ENCODE assay signal across 8 cellular contexts in genomic region chr17:75848523-75849303, GRCh38. TPM values are rescaled to one million over a fixed set of nuclear protein-coding genes. Genes with fewer than 3 reads are reported as not detected.
DNase-seq lines count a peak whose midpoint lies in the region; ATAC-seq lines count a peak whose summit lies in the region.

No MANE protein-coding gene starts in this region.

- intact Hi-C loops in Right ventricle myocardium inferior (cut with DNase I): no loop called here

- DNase-seq in AML-193 (lab: John Stamatoyannopoulos, UW): peak; percentile 47 to 51
- DNase-seq in HK-2 (ENCODE audit: unreplicated experiment): peak; percentile 54
- DNase-seq in RPMI7951 (ENCODE audit: low read depth): peak; percentile 28
- DNase-seq in activated effector memory CD4-positive, alpha-beta T cell treated with anti-CD3 and anti-CD28 coated beads, Interleukin-2, amount 50 U/mL, for 16 hours: peak; percentile 93
- DNase-seq in Right ventricle myocardium inferior (ENCODE audit: missing footprints): peak; percentile 90
- peak; percentile 30 for DNase-seq in retina

- no peak for ATAC-seq in Right ventricle myocardium inferior
- ATAC-seq in HG03039 (IDR thresholded peaks at IDR 0.05; ENCODE audit: unreplicated experiment): no peak
- ATAC-seq in GM18907 (IDR thresholded peaks at IDR 0.05; ENCODE audit: unreplicated experiment): no peak

RNA-seq across cellular contexts. Expression of gene UNC13D, which starts 4.5 kb away (rescaled TPM):
- total RNA-seq in RPMI7951 (2014; rRNA removed; shearing (Covaris generic)): 0.78 TPM in 1 of 2 replicates, not detected in the other
- total RNA-seq in Right ventricle myocardium inferior: 10.7 TPM

RNA-seq across cellular contexts. Expression of gene WBP2, which starts 6.4 kb away (rescaled TPM):
- 21.9 and 24.9 TPM in 2 replicates for total RNA-seq in RPMI7951 (2014; rRNA removed; shearing (Covaris generic))
- total RNA-seq in Right ventricle myocardium inferior: 151 TPM

RNA-seq across cellular contexts. Expression of gene TRIM47, which starts 29.7 kb away (rescaled TPM):
- total RNA-seq in RPMI7951 (2014; rRNA removed; shearing (Covaris generic)): 13.6 and 15.9 TPM in 2 replicates
- 39.4 TPM for total RNA-seq in Right ventricle myocardium inferior

RNA-seq across cellular contexts. Expression of gene TRIM65, which starts 48.0 kb away (rescaled TPM):
- 8.5 and 14.4 TPM in 2 replicates for total RNA-seq in RPMI7951 (2014; rRNA removed; shearing (Covaris generic))
- total RNA-seq in Right ventricle myocardium inferior: 11.3 TPM

RNA-seq across cellular contexts. Expression of gene MRPL38, which starts 56.0 kb away (rescaled TPM):
- 25.4 and 36.3 TPM in 2 replicates for total RNA-seq in RPMI7951 (2014; rRNA removed; shearing (Covaris generic))
- total RNA-seq in Right ventricle myocardium inferior: 115 TPM

Comparison
In these comparisons a context has a peak if more than half of its experiments do, and no peak if none do; other contexts are left out.
1. DNase-seq: peak in every context shown above with its lines; median percentile 93 in activated effector memory CD4-positive, alpha-beta T cell treated with anti-CD3 and anti-CD28 coated beads, Interleukin-2, amount 50 U/mL, for 16 hours; 90 in Right ventricle myocardium inferior; 54 in HK-2; 49 in AML-193; 30 in retina; 28 in RPMI7951.